8 cellular contexts compared by ENCODE assay signal in genomic region chr6:85126448-85127178, GRCh38.
DNase-seq lines count a peak whose midpoint lies in the region; ATAC-seq and TF ChIP-seq lines count a peak whose summit lies in the region.

No MANE protein-coding gene starts in this region.

- H3K27ac Mint-ChIP-seq in activated naive CD4-positive, alpha-beta T cell treated with anti-CD3 and anti-CD28 coated beads for 36 hours = no peak overlapping the region
- H3K27ac Mint-ChIP-seq in neural crest cell (ENCODE audit: unreplicated experiment) = no peak overlapping the region

- H3K9me3 Mint-ChIP-seq in activated naive CD4-positive, alpha-beta T cell treated with anti-CD3 and anti-CD28 coated beads for 36 hours = no peaks in the 10 kb centered on the region
- H3K9me3 Mint-ChIP-seq in neural crest cell = no peaks in the 10 kb centered on the region

- peak overlapping the region; percentile 35; the same call in 1 of the 2 replicates for H2AFZ ChIP-seq in PC-3 (ENCODE audit: low read length)

- TF ChIP-seq CTCF in PC-3 (conservative IDR thresholded peaks at IDR 0.05; ENCODE audit: low read depth, low read length) (peak; percentile 78), neural crest cell (conservative IDR thresholded peaks at IDR 0.05) (peak; percentile 59)

- CTCF ChIA-PET in activated naive CD4-positive, alpha-beta T cell treated with anti-CD3 and anti-CD28 coated beads for 36 hours (lab: Charles Lee) = interaction anchor here (0.9 kb wide), 1 partner anchor 17 kb away, joined by 3 read pairs; no protein-coding TSS in a partner anchor
- CTCF ChIA-PET in PC-3 (lab: Charles Lee) = interaction anchor here (0.6 kb wide), 1 partner anchor 550 kb away, joined by 3 read pairs; no protein-coding TSS in a partner anchor

- no peak overlapping the region for H3K4me3 ChIP-seq in PC-3 (ENCODE audit: low read length)

- H3K27me3 Mint-ChIP-seq in activated naive CD4-positive, alpha-beta T cell treated with anti-CD3 and anti-CD28 coated beads for 36 hours (ENCODE audit: low read depth) = peaks cover 2% of the 10 kb centered on the region
- H3K27me3 Mint-ChIP-seq in neural crest cell (ENCODE audit: low read depth) = peaks cover 48% of the 10 kb centered on the region

- H4K20me1 ChIP-seq in PC-3 (ENCODE audit: low read length) = no peaks in the 10 kb centered on the region

- peak; percentile 21 for DNase-seq in activated naive CD4-positive, alpha-beta T cell treated with anti-CD3 and anti-CD28 coated beads for 36 hours
- DNase-seq in activated naive CD4-positive, alpha-beta T cell treated with anti-CD3 and anti-CD28 coated beads, Interleukin-2, amount 50 U/mL, for 16 hours = no peak
- DNase-seq in PC-3 = peak; percentile 67
- peak; percentile 43 for DNase-seq in neural crest cell (ENCODE audit: low read depth, low spot score)
- DNase-seq in KG1 (lab: John Stamatoyannopoulos, UW) = no peak

- no peak overlapping the region for H3K4me3 Mint-ChIP-seq in activated naive CD4-positive, alpha-beta T cell treated with anti-CD3 and anti-CD28 coated beads for 36 hours
- no peak overlapping the region for H3K4me3 Mint-ChIP-seq in neural crest cell

- H3K79me2 ChIP-seq in PC-3 (ENCODE audit: low read length) = no peaks in the 10 kb centered on the region

- H3K4me1 ChIP-seq in PC-3 (ENCODE audit: insufficient read depth, low read length) = no peaks in the 10 kb centered on the region

- intact Hi-C loops in activated naive CD4-positive, alpha-beta T cell treated with anti-CD3 and anti-CD28 coated beads for 36 hours (cut with micrococcal nuclease) = no loop called here
- intact Hi-C loops in PC-3 (cut with micrococcal nuclease) = loop anchor here (5.0 kb wide), 1 partner anchor 196 kb away; no protein-coding TSS in a partner anchor

- no peaks in the 10 kb centered on the region for H3K36me3 ChIP-seq in PC-3 (ENCODE audit: low read depth, low read length)

- H3K4me1 Mint-ChIP-seq in activated naive CD4-positive, alpha-beta T cell treated with anti-CD3 and anti-CD28 coated beads for 36 hours (ENCODE audit: low read depth) = no peaks in the 10 kb centered on the region
- no peaks in the 10 kb centered on the region for H3K4me1 Mint-ChIP-seq in neural crest cell

- ATAC-seq in HG02870 (IDR thresholded peaks at IDR 0.05; ENCODE audit: unreplicated experiment) (peak; percentile 80), PC-3 (peak; percentile 94), esophagus mucosa (peak; percentile 67), HG03025 (IDR thresholded peaks at IDR 0.05; ENCODE audit: low FRiP score, unreplicated experiment) (no peak)

- H3K36me3 Mint-ChIP-seq in activated naive CD4-positive, alpha-beta T cell treated with anti-CD3 and anti-CD28 coated beads for 36 hours (ENCODE audit: low read depth) = no peaks in the 10 kb centered on the region
- H3K36me3 Mint-ChIP-seq in neural crest cell (ENCODE audit: low read depth) = no peaks in the 10 kb centered on the region

- H3K9me2 ChIP-seq in PC-3 (replicated peaks; ENCODE audit: low read length) = no peaks in the 10 kb centered on the region

- POLR2A ChIA-PET in PC-3 (lab: Charles Lee; ENCODE audit: unreplicated experiment) = no interaction called here

- no peaks in the 10 kb centered on the region for H3F3A ChIP-seq in PC-3 (ENCODE audit: low read length, unreplicated experiment)

- H3K27ac ChIP-seq in PC-3 (ENCODE audit: low read length) = no peak overlapping the region

- no TSS peak for BruUV-seq in PC-3 (replicated peaks; lab: Mats Ljungman, UMichigan)

- peaks cover 19% of the 10 kb centered on the region for H3K27me3 ChIP-seq in PC-3 (ENCODE audit: low read length)

- no peaks in the 10 kb centered on the region for H3K9me3 ChIP-seq in PC-3 (ENCODE audit: low read length)

- H3K9ac ChIP-seq in PC-3 (ENCODE audit: low read length) = no peak overlapping the region

- H3K4me2 ChIP-seq in PC-3 (ENCODE audit: low read length) = peak overlapping the region; percentile 57

Comparison
In these comparisons a context has a peak if more than half of its experiments do, and no peak if none do; other contexts are left out.
1. DNase-seq: peak in activated naive CD4-positive, alpha-beta T cell treated with anti-CD3 and anti-CD28 coated beads for 36 hours (single experiment), PC-3 (single experiment) and neural crest cell (single experiment); none in activated naive CD4-positive, alpha-beta T cell treated with anti-CD3 and anti-CD28 coated beads, Interleukin-2, amount 50 U/mL, for 16 hours (single experiment) and KG1 (single experiment).